In the genomic region with DNA sequence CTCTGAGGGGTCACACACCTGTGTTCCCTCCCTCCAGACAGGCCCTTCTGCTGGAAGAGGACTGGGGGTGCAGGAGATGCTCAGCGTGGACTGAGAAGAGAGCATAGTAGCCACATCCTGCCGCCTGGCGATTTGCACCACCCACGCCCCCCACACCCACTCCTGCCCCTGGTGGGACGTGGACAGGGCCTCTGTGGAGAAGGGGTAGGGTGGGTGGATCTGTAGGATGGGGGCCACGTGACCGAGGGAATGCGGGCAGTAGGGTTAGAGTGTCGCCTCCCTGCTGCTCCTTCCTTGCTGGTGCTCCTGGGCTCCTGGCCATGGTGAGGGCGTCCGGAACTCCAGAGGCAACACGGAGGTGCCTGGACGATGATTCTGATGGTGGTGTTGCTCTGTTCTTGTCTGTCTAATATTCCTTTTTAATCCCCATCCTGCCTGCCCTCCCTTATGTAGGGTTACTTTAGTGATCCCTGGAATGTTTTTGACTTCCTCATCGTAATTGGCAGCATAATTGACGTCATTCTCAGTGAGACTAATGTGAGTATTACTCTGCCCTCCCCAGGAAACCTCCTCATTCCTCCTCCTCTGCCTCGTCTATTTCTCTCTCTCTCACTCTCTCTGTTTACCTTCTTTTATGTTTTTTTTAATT, we compare ENCODE assay signal across 21 cellular contexts.
DNase-seq lines count a peak whose midpoint lies in the region; ATAC-seq, FAIRE-seq and TF ChIP-seq lines count a peak whose summit lies in the region.
"Had no signal": no experiment of that assay in that cellular context is flagged by ENCODE, and none has a peak within 500 bp of the region (broad histone marks: within the 10 kb centered on the region; RNA-seq: fewer than 3 reads in every experiment).

No MANE protein-coding gene starts in this region.

- in situ Hi-C loops in GM12878 (cut with MboI): no loop called here

- intact Hi-C loops in GM12878 (cut with micrococcal nuclease; ENCODE audit: unreplicated experiment): no loop called here

- CTCF ChIA-PET in GM12878 (lab: Yijun Ruan, JAX): no interaction called here

- peaks cover 0 to 6% of the 10 kb centered on the region in 2 experiments; a peak in 2 of 4 replicates for H3K27me3 ChIP-seq in GM12878 (replicated peaks in 1 of 2; ENCODE audit: control insufficient read depth in 2 of 2, insufficient read depth in 2 of 2, low read length in 1 of 2)
- H3K27me3 ChIP-seq in osteoblast (ENCODE audit: insufficient read depth, low read length): no peaks in the 10 kb centered on the region
- no peaks in the 10 kb centered on the region for H3K27me3 ChIP-seq in upper lobe of left lung

- no peak overlapping the region for H3K9ac ChIP-seq in GM12878 (ENCODE audit: control insufficient read depth, insufficient read depth, low read length)

- SMC1A ChIA-PET in GM12878 (lab: Charles Lee; ENCODE audit: uncharacterized antibody, unreplicated experiment): no interaction called here

- H3K4me2 ChIP-seq in GM12878 (ENCODE audit: control insufficient read depth, insufficient read depth) (no peak overlapping the region), osteoblast (ENCODE audit: insufficient read depth, low read length) (no peak overlapping the region)

- H2AFZ ChIP-seq in GM12878 (ENCODE audit: control insufficient read depth, low read depth, low read length) (no peak overlapping the region), osteoblast (ENCODE audit: low read length) (no peak overlapping the region)

- RAD21 ChIA-PET in GM12878 (lab: Charles Lee; ENCODE audit: unreplicated experiment): no interaction called here

- TF ChIP-seq EP300 in GM12878 (IDR thresholded peaks at IDR 0.05; ENCODE audit: borderline replicate concordance in 1 of 2, control insufficient read depth in 1 of 2, low read depth in 2 of 2, low read length in 2 of 2) (no peak), upper lobe of left lung (IDR thresholded peaks at IDR 0.05) (no peak)

- no peaks in the 10 kb centered on the region for H3K79me2 ChIP-seq in GM12878 (ENCODE audit: control insufficient read depth, insufficient read depth, low read length)
- no peaks in the 10 kb centered on the region for H3K79me2 ChIP-seq in osteoblast (ENCODE audit: insufficient read depth, low read length)

- POLR2A ChIA-PET in GM12878 (lab: Charles Lee): interaction anchor here (0.6 kb wide), 1 partner anchor 48 kb away, joined by 3 read pairs; no protein-coding TSS in a partner anchor

- no peaks in the 10 kb centered on the region for H3K9me3 ChIP-seq in GM12878 (replicated peaks; ENCODE audit: control insufficient read depth, insufficient read depth, low read length)
- H3K9me3 ChIP-seq in osteoblast (ENCODE audit: low read depth, low read length): no peaks in the 10 kb centered on the region
- H3K9me3 ChIP-seq in upper lobe of left lung: no peaks in the 10 kb centered on the region
- H3K9me3 ChIP-seq: HAP-1 had no signal

- DNase-seq in NCI-H1105 treated with DMSO at 0.1 percent for 48 hours (lab: John Stamatoyannopoulos, UW) (peak; percentile 2), NCI-H1105 (lab: John Stamatoyannopoulos, UW) (no peak), GM12878 (ENCODE audit: low read depth, low spot score) (no peak), osteoblast (ENCODE audit: insufficient read length, low spot score, missing footprints) (peak; percentile 67), upper lobe of left lung (peak in 1 of 2 donors; percentile 53), dedifferentiated amniotic fluid mesenchymal stem cell (ENCODE audit: extremely low spot score) (no peak)
- DNase-seq: AML-193, DMS79 treated with DMSO at 0.1 percent for 48 hours, NCI-H187, NCI-H2227 treated with DMSO at 0.1 percent for 48 hours, NCI-H510A treated with DMSO at 0.1 percent for 48 hours, NCI-H82, OCI-M1, SHP77 treated with DMSO at 0.1 percent for 48 hours had no signal

- no peak overlapping the region for H3K4me3 ChIP-seq in GM12878
- H3K4me3 ChIP-seq in osteoblast (ENCODE audit: insufficient read depth, low read length): no peak overlapping the region
- H3K4me3 ChIP-seq in upper lobe of left lung: no peak overlapping the region
- H3K4me3 ChIP-seq: HAP-1, K562 had no signal

- H3K36me3 ChIP-seq in GM12878 (ENCODE audit: control insufficient read depth in 2 of 2, insufficient read depth in 2 of 2, low read length in 1 of 2): no peaks in the 10 kb centered on the region
- no peaks in the 10 kb centered on the region for H3K36me3 ChIP-seq in osteoblast (ENCODE audit: insufficient read depth, low read length)
- H3K36me3 ChIP-seq in upper lobe of left lung: no peaks in the 10 kb centered on the region
- H3K36me3 ChIP-seq: HAP-1 had no signal

- ATAC-seq in GM12878 (no peak), upper lobe of left lung (ENCODE audit: low FRiP score in 2 of 2) (no peak), GM21515 (IDR thresholded peaks at IDR 0.05; ENCODE audit: unreplicated experiment) (no peak), HG03039 (IDR thresholded peaks at IDR 0.05; ENCODE audit: unreplicated experiment) (no peak)
- ATAC-seq: K562 had no signal

- H3K27ac ChIP-seq in GM12878 (ENCODE audit: control insufficient read depth, insufficient read depth): no peak overlapping the region
- H3K27ac ChIP-seq in osteoblast (ENCODE audit: low read depth, low read length): no peak overlapping the region
- H3K27ac ChIP-seq in upper lobe of left lung: peak overlapping the region in 3 of 4 donors; percentile 7 to 13 (median 9)
- H3K27ac ChIP-seq: 22Rv1, C4-2B had no signal

- TF ChIP-seq CTCF in GM12878 (IDR thresholded peaks at IDR 0.05 in 2 of 3, conservative IDR thresholded peaks at IDR 0.05 in 1 of 3; ENCODE audit: control insufficient read depth in 2 of 3, extremely low read depth in 1 of 3, insufficient read depth in 1 of 3, low read depth in 3 of 3, low read length in 3 of 3) (no peak), osteoblast (IDR thresholded peaks at IDR 0.05; ENCODE audit: extremely low read depth, low read depth, low read length) (no peak), upper lobe of left lung (IDR thresholded peaks at IDR 0.05) (no peak)

- no TSS peak for BruUV-seq in GM12878 (replicated peaks; lab: Mats Ljungman, UMichigan)

- no peaks in the 10 kb centered on the region for H3K4me1 ChIP-seq in GM12878 (ENCODE audit: control insufficient read depth, insufficient read depth, low read length)
- peaks cover 3% of the 10 kb centered on the region for H3K4me1 ChIP-seq in osteoblast (ENCODE audit: insufficient read depth, low read length)
- H3K4me1 ChIP-seq in upper lobe of left lung: no peaks in the 10 kb centered on the region
- H3K4me1 ChIP-seq: HAP-1 had no signal

- H4K20me1 ChIP-seq in GM12878 (ENCODE audit: control insufficient read depth, insufficient read depth): no peaks in the 10 kb centered on the region; the same call in 1 of the 2 replicates
- no peaks in the 10 kb centered on the region for H4K20me1 ChIP-seq in osteoblast (ENCODE audit: insufficient read depth, low read length)

- TF ChIP-seq POLR2A in GM12878 (IDR thresholded peaks at IDR 0.05; ENCODE audit: low read depth, low read length) (no peak), upper lobe of left lung (IDR thresholded peaks at IDR 0.05) (no peak)

- 45% methylated on average over 14 of the region's 16 CpGs for WGBS in GM12878 (ENCODE audit: insufficient coverage, insufficient replicate concordance, low lambda C conversion rate, missing lambda C conversion rate)
- WGBS in upper lobe of left lung, 2 donors: 80 to 82% methylated on average over 12 to 16 of the region's 16 CpGs

- no peak for TF ChIP-seq RAD21 in GM12878 (IDR thresholded peaks at IDR 0.05; ENCODE audit: insufficient read depth, low read depth, low read length)

- no peak for FAIRE-seq in GM12878 (lab: Jason Lieb, UNC)
- FAIRE-seq: D721Med, K562 had no signal

TF ChIP-seq in GM12878, 131 proteins besides CTCF, POLR2A, EP300 and RAD21 (continues in another document):
- no peak for TF ChIP-seq SIN3A (IDR thresholded peaks at IDR 0.05; ENCODE audit: low read depth, low read length)
- TF ChIP-seq, protein P1, sequence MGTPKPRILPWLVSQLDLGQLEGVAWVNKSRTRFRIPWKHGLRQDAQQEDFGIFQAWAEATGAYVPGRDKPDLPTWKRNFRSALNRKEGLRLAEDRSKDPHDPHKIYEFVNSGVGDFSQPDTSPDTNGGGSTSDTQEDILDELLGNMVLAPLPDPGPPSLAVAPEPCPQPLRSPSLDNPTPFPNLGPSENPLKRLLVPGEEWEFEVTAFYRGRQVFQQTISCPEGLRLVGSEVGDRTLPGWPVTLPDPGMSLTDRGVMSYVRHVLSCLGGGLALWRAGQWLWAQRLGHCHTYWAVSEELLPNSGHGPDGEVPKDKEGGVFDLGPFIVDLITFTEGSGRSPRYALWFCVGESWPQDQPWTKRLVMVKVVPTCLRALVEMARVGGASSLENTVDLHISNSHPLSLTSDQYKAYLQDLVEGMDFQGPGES (IDR thresholded peaks at IDR 0.05): no peak
- TF ChIP-seq, protein P2, sequence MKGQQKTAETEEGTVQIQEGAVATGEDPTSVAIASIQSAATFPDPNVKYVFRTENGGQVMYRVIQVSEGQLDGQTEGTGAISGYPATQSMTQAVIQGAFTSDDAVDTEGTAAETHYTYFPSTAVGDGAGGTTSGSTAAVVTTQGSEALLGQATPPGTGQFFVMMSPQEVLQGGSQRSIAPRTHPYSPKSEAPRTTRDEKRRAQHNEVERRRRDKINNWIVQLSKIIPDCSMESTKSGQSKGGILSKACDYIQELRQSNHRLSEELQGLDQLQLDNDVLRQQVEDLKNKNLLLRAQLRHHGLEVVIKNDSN (IDR thresholded peaks at IDR 0.05; ENCODE audit: borderline replicate concordance, extremely low read length, insufficient read depth, low read depth, low read length): peak; percentile 5

Comparison
In these comparisons a context has a peak if more than half of its experiments do, and no peak if none do; other contexts are left out.
1. DNase-seq: peak in NCI-H1105 treated with DMSO at 0.1 percent for 48 hours (single experiment) and osteoblast (single experiment); none in NCI-H1105 (single experiment), GM12878 (single experiment) and dedifferentiated amniotic fluid mesenchymal stem cell (single experiment).
2. H3K27ac ChIP-seq: peak in upper lobe of left lung (3 of 4); none in GM12878 (single experiment) and osteoblast (single experiment).